In the genomic region with DNA sequence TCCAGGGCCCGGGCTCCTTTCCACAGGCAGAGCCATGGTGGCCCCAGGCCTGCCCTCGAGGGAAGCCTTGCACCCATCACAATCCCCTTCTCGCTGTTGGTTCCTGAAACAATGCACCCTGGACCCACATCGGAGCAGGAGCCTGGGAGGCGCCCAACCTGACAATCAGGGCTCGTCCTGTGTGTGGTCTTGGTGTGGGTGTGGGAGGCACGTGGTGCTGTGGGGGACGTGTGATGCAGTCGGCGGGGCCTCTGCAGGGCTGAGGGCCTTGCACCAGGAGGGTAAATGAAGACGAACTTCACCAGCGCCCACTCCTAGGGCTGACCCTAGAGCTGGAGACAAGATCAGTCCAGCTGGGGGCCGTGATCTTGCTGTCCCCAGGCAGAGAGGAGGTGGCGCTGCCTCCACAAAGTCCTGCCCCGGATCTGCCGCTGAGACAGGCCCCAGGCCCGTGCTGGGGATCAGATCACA, we compare ENCODE assay signal across 1 cellular context.
TF ChIP-seq lines count a peak whose summit lies in the region.

No MANE protein-coding gene starts in this region.

TF ChIP-seq in H1, 55 proteins besides CTCF, POLR2A, EP300 and RAD21:
- TF ChIP-seq RFX5 (IDR thresholded peaks at IDR 0.05; ENCODE audit: borderline replicate concordance, low read depth, low read length) (no peak), ASH2L (IDR thresholded peaks at IDR 0.05; ENCODE audit: low read length) (no peak), KDM1A (IDR thresholded peaks at IDR 0.05; ENCODE audit: borderline replicate concordance, low read length) (no peak), POU5F1 (IDR thresholded peaks at IDR 0.05; ENCODE audit: low read depth, low read length) (no peak), TAF7 (optimal IDR thresholded peaks at IDR 0.05; ENCODE audit: borderline replicate concordance, low read depth, low read length) (no peak), SP2 (IDR thresholded peaks at IDR 0.05; ENCODE audit: low read length) (no peak), SUZ12 (IDR thresholded peaks at IDR 0.05; ENCODE audit: low read length) (no peak), CHD1 (IDR thresholded peaks at IDR 0.05; ENCODE audit: low read depth, low read length) (no peak), PHF8 (conservative IDR thresholded peaks at IDR 0.05; ENCODE audit: low read depth, low read length) (no peak), POLR2AphosphoS5 (IDR thresholded peaks at IDR 0.05; ENCODE audit: low read depth, low read length) (no peak), NRF1 (IDR thresholded peaks at IDR 0.05; ENCODE audit: low read depth, low read length) (no peak), SRF (IDR thresholded peaks at IDR 0.05; ENCODE audit: low read depth, low read length) (no peak), BACH1 (IDR thresholded peaks at IDR 0.05; ENCODE audit: low read length) (no peak), BCL11A (IDR thresholded peaks at IDR 0.05; ENCODE audit: low read depth in 2 of 2, low read length in 2 of 2) (no peak), SIRT6 (IDR thresholded peaks at IDR 0.05; ENCODE audit: low read length) (no peak), SIX5 (IDR thresholded peaks at IDR 0.05; ENCODE audit: low read depth, low read length) (no peak), CHD2 (IDR thresholded peaks at IDR 0.05; ENCODE audit: low read length) (no peak), GABPA (IDR thresholded peaks at IDR 0.05; ENCODE audit: borderline replicate concordance, insufficient read depth, low read length) (no peak)
- TF ChIP-seq, protein P1, sequence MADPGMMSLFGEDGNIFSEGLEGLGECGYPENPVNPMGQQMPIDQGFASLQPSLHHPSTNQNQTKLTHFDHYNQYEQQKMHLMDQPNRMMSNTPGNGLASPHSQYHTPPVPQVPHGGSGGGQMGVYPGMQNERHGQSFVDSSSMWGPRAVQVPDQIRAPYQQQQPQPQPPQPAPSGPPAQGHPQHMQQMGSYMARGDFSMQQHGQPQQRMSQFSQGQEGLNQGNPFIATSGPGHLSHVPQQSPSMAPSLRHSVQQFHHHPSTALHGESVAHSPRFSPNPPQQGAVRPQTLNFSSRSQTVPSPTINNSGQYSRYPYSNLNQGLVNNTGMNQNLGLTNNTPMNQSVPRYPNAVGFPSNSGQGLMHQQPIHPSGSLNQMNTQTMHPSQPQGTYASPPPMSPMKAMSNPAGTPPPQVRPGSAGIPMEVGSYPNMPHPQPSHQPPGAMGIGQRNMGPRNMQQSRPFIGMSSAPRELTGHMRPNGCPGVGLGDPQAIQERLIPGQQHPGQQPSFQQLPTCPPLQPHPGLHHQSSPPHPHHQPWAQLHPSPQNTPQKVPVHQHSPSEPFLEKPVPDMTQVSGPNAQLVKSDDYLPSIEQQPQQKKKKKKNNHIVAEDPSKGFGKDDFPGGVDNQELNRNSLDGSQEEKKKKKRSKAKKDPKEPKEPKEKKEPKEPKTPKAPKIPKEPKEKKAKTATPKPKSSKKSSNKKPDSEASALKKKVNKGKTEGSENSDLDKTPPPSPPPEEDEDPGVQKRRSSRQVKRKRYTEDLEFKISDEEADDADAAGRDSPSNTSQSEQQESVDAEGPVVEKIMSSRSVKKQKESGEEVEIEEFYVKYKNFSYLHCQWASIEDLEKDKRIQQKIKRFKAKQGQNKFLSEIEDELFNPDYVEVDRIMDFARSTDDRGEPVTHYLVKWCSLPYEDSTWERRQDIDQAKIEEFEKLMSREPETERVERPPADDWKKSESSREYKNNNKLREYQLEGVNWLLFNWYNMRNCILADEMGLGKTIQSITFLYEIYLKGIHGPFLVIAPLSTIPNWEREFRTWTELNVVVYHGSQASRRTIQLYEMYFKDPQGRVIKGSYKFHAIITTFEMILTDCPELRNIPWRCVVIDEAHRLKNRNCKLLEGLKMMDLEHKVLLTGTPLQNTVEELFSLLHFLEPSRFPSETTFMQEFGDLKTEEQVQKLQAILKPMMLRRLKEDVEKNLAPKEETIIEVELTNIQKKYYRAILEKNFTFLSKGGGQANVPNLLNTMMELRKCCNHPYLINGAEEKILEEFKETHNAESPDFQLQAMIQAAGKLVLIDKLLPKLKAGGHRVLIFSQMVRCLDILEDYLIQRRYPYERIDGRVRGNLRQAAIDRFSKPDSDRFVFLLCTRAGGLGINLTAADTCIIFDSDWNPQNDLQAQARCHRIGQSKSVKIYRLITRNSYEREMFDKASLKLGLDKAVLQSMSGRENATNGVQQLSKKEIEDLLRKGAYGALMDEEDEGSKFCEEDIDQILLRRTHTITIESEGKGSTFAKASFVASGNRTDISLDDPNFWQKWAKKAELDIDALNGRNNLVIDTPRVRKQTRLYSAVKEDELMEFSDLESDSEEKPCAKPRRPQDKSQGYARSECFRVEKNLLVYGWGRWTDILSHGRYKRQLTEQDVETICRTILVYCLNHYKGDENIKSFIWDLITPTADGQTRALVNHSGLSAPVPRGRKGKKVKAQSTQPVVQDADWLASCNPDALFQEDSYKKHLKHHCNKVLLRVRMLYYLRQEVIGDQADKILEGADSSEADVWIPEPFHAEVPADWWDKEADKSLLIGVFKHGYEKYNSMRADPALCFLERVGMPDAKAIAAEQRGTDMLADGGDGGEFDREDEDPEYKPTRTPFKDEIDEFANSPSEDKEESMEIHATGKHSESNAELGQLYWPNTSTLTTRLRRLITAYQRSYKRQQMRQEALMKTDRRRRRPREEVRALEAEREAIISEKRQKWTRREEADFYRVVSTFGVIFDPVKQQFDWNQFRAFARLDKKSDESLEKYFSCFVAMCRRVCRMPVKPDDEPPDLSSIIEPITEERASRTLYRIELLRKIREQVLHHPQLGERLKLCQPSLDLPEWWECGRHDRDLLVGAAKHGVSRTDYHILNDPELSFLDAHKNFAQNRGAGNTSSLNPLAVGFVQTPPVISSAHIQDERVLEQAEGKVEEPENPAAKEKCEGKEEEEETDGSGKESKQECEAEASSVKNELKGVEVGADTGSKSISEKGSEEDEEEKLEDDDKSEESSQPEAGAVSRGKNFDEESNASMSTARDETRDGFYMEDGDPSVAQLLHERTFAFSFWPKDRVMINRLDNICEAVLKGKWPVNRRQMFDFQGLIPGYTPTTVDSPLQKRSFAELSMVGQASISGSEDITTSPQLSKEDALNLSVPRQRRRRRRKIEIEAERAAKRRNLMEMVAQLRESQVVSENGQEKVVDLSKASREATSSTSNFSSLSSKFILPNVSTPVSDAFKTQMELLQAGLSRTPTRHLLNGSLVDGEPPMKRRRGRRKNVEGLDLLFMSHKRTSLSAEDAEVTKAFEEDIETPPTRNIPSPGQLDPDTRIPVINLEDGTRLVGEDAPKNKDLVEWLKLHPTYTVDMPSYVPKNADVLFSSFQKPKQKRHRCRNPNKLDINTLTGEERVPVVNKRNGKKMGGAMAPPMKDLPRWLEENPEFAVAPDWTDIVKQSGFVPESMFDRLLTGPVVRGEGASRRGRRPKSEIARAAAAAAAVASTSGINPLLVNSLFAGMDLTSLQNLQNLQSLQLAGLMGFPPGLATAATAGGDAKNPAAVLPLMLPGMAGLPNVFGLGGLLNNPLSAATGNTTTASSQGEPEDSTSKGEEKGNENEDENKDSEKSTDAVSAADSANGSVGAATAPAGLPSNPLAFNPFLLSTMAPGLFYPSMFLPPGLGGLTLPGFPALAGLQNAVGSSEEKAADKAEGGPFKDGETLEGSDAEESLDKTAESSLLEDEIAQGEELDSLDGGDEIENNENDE (IDR thresholded peaks at IDR 0.05; ENCODE audit: insufficient replicate concordance, low read length), result no peak
- TF ChIP-seq, protein P2, sequence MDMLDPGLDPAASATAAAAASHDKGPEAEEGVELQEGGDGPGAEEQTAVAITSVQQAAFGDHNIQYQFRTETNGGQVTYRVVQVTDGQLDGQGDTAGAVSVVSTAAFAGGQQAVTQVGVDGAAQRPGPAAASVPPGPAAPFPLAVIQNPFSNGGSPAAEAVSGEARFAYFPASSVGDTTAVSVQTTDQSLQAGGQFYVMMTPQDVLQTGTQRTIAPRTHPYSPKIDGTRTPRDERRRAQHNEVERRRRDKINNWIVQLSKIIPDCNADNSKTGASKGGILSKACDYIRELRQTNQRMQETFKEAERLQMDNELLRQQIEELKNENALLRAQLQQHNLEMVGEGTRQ (IDR thresholded peaks at IDR 0.05; ENCODE audit: low read length), result no peak
